ENCODE assay signal across 9 cellular contexts in the genomic region with DNA sequence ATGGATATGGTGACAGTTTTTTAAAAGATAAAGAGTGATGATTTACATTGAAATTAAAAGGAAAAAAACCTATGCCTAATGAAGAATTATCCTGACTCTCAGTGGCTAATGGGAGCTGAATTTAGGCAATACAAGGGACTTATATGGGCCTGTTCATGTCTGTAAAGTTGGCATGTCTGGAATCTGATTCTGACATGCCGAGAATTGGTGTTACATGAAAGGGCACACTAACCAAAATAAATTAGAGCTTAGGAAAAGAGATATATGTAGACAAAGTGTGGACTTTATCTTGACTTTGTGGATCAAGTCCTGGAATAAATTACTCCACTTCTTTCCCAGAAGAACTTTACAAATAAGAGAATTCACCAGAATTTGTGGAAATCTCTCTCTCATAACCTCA. TPM values are rescaled to one million over a fixed set of nuclear protein-coding genes. Genes with fewer than 3 reads are reported as not detected.
A peak's percentile ranks its signal among the peaks of the same experiment; 100 is the strongest.
DNase-seq lines count a peak whose midpoint lies in the region; ATAC-seq and TF ChIP-seq lines count a peak whose summit lies in the region.
"Had no signal": no experiment of that assay in that cellular context is flagged by ENCODE, and none has a peak within 500 bp of the region (broad histone marks: within the 10 kb centered on the region; RNA-seq: fewer than 3 reads in every experiment).

No MANE protein-coding gene starts in this region.

- H3K79me1 ChIP-seq in mesendoderm (ENCODE audit: low read length): peaks cover 3% of the 10 kb centered on the region

- H3K27me3 ChIP-seq in heart right ventricle (no peaks in the 10 kb centered on the region), brain microvascular endothelial cell (replicated peaks) (no peaks in the 10 kb centered on the region), mesendoderm (ENCODE audit: insufficient read depth, low read length, poor library complexity) (no peaks in the 10 kb centered on the region), aorta (ENCODE audit: control insufficient read depth in 1 of 2, insufficient read depth in 2 of 2, low read length in 1 of 2) (no peaks in the 10 kb centered on the region)

- in situ Hi-C loops in brain microvascular endothelial cell (cut with HindIII; ENCODE audit: low pct_ligation_motif_present, low sequenced_read_pairs): no loop called here

- H3K79me2 ChIP-seq in mesendoderm (ENCODE audit: control insufficient read depth, insufficient read depth, low read length): peaks cover 61% of the 10 kb centered on the region

- H3K18ac ChIP-seq in mesendoderm (ENCODE audit: low read length): no peak overlapping the region

- no peak overlapping the region for H2BK15ac ChIP-seq in mesendoderm (replicated peaks; ENCODE audit: low read depth)

- peak overlapping the region; percentile 98 for H3K9ac ChIP-seq in mesendoderm (ENCODE audit: low read length)

- no peak overlapping the region for H2BK5ac ChIP-seq in mesendoderm (ENCODE audit: low read length)

- peak overlapping the region; percentile 78 for H3K4me2 ChIP-seq in mesendoderm (ENCODE audit: low read length)

- no peak overlapping the region for H2AK5ac ChIP-seq in mesendoderm (ENCODE audit: low read length)

- ATAC-seq in heart right ventricle (no peak), left ventricle myocardium superior (no peak), aorta (ENCODE audit: low FRiP score) (no peak)

- H3K9me3 ChIP-seq in heart right ventricle (no peaks in the 10 kb centered on the region), aorta (ENCODE audit: control insufficient read depth, low read length) (no peaks in the 10 kb centered on the region)

- DNase-seq in heart right ventricle: no peak
- DNase-seq in left ventricle myocardium superior: no peak
- no peak for DNase-seq in brain microvascular endothelial cell
- no peak for DNase-seq in mesendoderm
- no peak for DNase-seq in aorta
- no peak for DNase-seq in activated gamma-delta T cell (lab: John Stamatoyannopoulos, UW)
- DNase-seq in NCI-H345 treated with DMSO at 0.1 percent for 48 hours (lab: John Stamatoyannopoulos, UW; ENCODE audit: unreplicated experiment): no peak
- DNase-seq in stimulated activated CD4-positive, alpha-beta T cell treated with anti-CD3 and anti-CD28 coated beads, Interleukin-4, amount 100 ng/mL, for 4 hours: no peak
- DNase-seq: kidney glomerular epithelial cell had no signal

- H2BK120ac ChIP-seq in mesendoderm (ENCODE audit: low read depth, low read length): no peak overlapping the region

- no peak overlapping the region for H3K4ac ChIP-seq in mesendoderm (ENCODE audit: low read depth, low read length)

- peak overlapping the region; percentile 80 for H3K56ac ChIP-seq in mesendoderm (ENCODE audit: low read length)

- no peak overlapping the region for H4K5ac ChIP-seq in mesendoderm (ENCODE audit: low read length)

- 20% methylated on average over 1 of the region's 1 CpG for WGBS in heart right ventricle, 2 donors
- no CpG with 5 or more reads among the region's 1 CpG for WGBS in mesendoderm (ENCODE audit: extremely low coverage, insufficient coverage, low lambda C conversion rate)
- 6 to 7% methylated on average over 1 of the region's 1 CpG for WGBS in aorta, 2 donors

- H3K36me3 ChIP-seq in heart right ventricle: peaks cover 0 to 29% (median 0%) of the 10 kb centered on the region in 9 donors
- H3K36me3 ChIP-seq in brain microvascular endothelial cell (replicated peaks): no peaks in the 10 kb centered on the region
- H3K36me3 ChIP-seq in mesendoderm (ENCODE audit: control insufficient read depth, insufficient read depth, low read length): no peaks in the 10 kb centered on the region
- no peaks in the 10 kb centered on the region for H3K36me3 ChIP-seq in aorta (ENCODE audit: control insufficient read depth in 1 of 2, insufficient read depth in 2 of 2, low read length in 1 of 2)

- H3K27ac ChIP-seq in heart right ventricle (peak overlapping the region; percentile 82 to 99 (median 97)), brain microvascular endothelial cell (peak overlapping the region; percentile 93), mesendoderm (ENCODE audit: low read depth, low read length) (no peak overlapping the region), aorta (ENCODE audit: low read depth in 1 of 2, low read length in 2 of 2) (peak overlapping the region in 1 of 2 donors; percentile 6)

- no peak for TF ChIP-seq CTCF in heart right ventricle (IDR thresholded peaks at IDR 0.05)
- TF ChIP-seq CTCF in brain microvascular endothelial cell (IDR thresholded peaks at IDR 0.05; ENCODE audit: low read depth, low read length, missing control alignments): no peak

- H3K23ac ChIP-seq in mesendoderm (ENCODE audit: low read length): no peak overlapping the region

- H4K8ac ChIP-seq in mesendoderm (ENCODE audit: low read depth, low read length): no peak overlapping the region

- H3K4me3 ChIP-seq in heart right ventricle (peak overlapping the region; percentile 60 to 99 (median 90)), brain microvascular endothelial cell (ENCODE audit: low read depth, low read length) (peak overlapping the region; percentile 95), mesendoderm (ENCODE audit: low read length) (peak overlapping the region; percentile 93), aorta (ENCODE audit: low read length in 2 of 2) (peak overlapping the region; percentile 73 to 87)

- peaks cover 3 to 73% (median 56%) of the 10 kb centered on the region in 9 donors for H3K4me1 ChIP-seq in heart right ventricle
- H3K4me1 ChIP-seq in mesendoderm (ENCODE audit: control insufficient read depth, low read depth, low read length): no peaks in the 10 kb centered on the region
- H3K4me1 ChIP-seq in aorta (ENCODE audit: control insufficient read depth in 1 of 2, insufficient read depth in 2 of 2, low read length in 2 of 2): peaks cover 2 to 9% of the 10 kb centered on the region in 2 donors

- intact Hi-C loops in heart right ventricle (cut with DNase I): loop anchor here in 7 of 10 donors (1.0 to 10.0 kb wide), 8 partner anchors 9 to 141 kb away; a partner anchor contains a TSS
- intact Hi-C loops in left ventricle myocardium superior (cut with micrococcal nuclease): no loop called here
- intact Hi-C loops in aorta (cut with DNase I): loop anchor here in 1 of 2 donors (5.0 to 10.0 kb wide), 2 partner anchors 78 to 96 kb away; a partner anchor contains a TSS

RNA-seq across cellular contexts. Expression of a gene that starts 1.1 kb away (rescaled TPM):
- 10 to 100 TPM in 8 of 10 donors, 1 to 10 TPM in 2; 8.7 to 17.4 (median 11.7) TPM for total RNA-seq in heart right ventricle
- polyA plus RNA-seq in heart right ventricle: 10 to 100 TPM in 1 of 2 donors, 1 to 10 TPM in 1; 9.4 to 12.5 TPM
- 11.2 TPM for total RNA-seq in left ventricle myocardium superior
- polyA plus RNA-seq in mesendoderm (2013, experiment 1 of 2): 134 TPM
- 138 TPM for polyA plus RNA-seq in mesendoderm (2013, experiment 2 of 2)
- 10 to 100 TPM; 20.4 to 22.2 TPM for total RNA-seq in aorta
- polyA plus RNA-seq in aorta: 1 to 10 TPM; 6.8 to 8.9 TPM

RNA-seq across cellular contexts. Expression of a gene that starts 36.5 kb away (rescaled TPM):
- total RNA-seq in heart right ventricle (100 to 1,000 TPM; 235 to 487 (median 297) TPM), left ventricle myocardium superior (350 TPM), aorta (100 to 1,000 TPM; 641 to 818 TPM)
- polyA plus RNA-seq in heart right ventricle (1,000 to 10,000 TPM in 1 of 2 donors, 100 to 1,000 TPM in 1; 203 to 1,021 TPM), aorta (100 to 1,000 TPM; 458 to 512 TPM)
- polyA plus RNA-seq in mesendoderm (2013, experiment 1 of 2): 620 TPM
- polyA plus RNA-seq in mesendoderm (2013, experiment 2 of 2): 616 TPM
